Comparison of ENCODE assay signal across 11 cellular contexts in the genomic region with DNA sequence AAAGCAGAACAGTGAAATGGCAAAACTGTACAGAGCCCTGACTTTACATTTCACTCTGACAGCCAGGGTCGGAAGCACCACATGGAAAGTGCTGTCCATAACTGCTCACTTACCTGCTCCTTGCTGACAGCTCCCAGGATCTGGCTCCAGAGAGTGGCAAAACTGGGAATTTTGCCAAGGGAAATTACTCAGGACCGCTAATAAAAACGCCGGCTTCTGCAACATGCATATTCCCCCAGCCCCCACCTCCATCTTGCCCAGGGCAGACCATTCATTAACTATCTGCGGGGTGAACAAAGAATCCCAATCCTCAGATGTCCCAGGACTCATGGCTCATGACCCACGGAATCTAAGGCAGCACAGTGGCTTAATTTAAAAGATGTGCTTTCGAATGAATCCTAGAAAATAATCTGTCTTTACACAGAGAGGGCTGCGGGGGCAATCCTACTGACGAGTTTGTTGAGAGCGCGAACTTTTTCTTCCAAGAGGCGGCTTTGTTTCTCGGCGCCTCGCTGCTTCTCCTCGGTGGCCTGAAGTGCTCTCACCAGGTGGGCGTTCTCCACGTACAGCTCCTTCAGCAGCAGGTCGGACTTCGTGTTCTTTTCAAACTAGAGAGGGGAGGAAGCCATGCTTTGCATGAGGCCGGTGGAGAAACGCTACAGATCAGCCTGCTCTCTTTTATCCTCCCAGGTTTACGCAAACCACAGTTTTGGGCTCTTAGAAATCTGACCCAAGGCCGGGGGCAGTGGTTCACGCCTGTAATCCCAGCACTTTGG. TPM values are rescaled to one million over a fixed set of nuclear protein-coding genes. Genes with fewer than 3 reads are reported as not detected.
DNase-seq lines count a peak whose midpoint lies in the region; ATAC-seq, FAIRE-seq and TF ChIP-seq lines count a peak whose summit lies in the region.
"Had no signal": no experiment of that assay in that cellular context is flagged by ENCODE, and none has a peak within 500 bp of the region (broad histone marks: within the 10 kb centered on the region; RNA-seq: fewer than 3 reads in every experiment).

No MANE protein-coding gene starts in this region.

- H3K4me3 ChIP-seq in SK-N-MC (no peak overlapping the region), Peyer's patch (no peak overlapping the region), trophoblast cell (ENCODE audit: low read depth, low read length) (no peak overlapping the region)

- no peak overlapping the region for H2BK12ac ChIP-seq in trophoblast cell (ENCODE audit: low read length)

- no peak overlapping the region for H4K91ac ChIP-seq in trophoblast cell (ENCODE audit: low read depth, low read length)

- no peaks in the 10 kb centered on the region for H3K4me1 ChIP-seq in Peyer's patch
- no peaks in the 10 kb centered on the region for H3K4me1 ChIP-seq in trophoblast cell (ENCODE audit: control insufficient read depth in 1 of 2, insufficient read depth in 2 of 2, low read length in 2 of 2)

- no peak for TF ChIP-seq POLR2A in Peyer's patch (IDR thresholded peaks at IDR 0.05)

- H3K79me1 ChIP-seq in trophoblast cell (ENCODE audit: low read length) = no peaks in the 10 kb centered on the region

- no peak overlapping the region for H4K12ac ChIP-seq in trophoblast cell (ENCODE audit: low read depth, low read length)

- H3K36me3 ChIP-seq in SK-N-MC (ENCODE audit: insufficient read depth, low read length) (peaks cover 43% of the 10 kb centered on the region), Peyer's patch (peaks cover 0 to 11% (median 0%) of the 10 kb centered on the region in 3 donors), trophoblast cell (ENCODE audit: control insufficient read depth in 1 of 2, insufficient read depth in 2 of 2, low read length in 2 of 2) (peaks cover 27 to 34% of the 10 kb centered on the region in 2 experiments)

- WGBS in trophoblast cell (ENCODE audit: extremely low coverage, insufficient coverage, insufficient read length) = no CpG with 5 or more reads among the region's 25 CpGs

- peak overlapping the region; percentile 27; the same call in 1 of the 2 replicates for H3K27ac ChIP-seq in SK-N-MC
- no peak overlapping the region for H3K27ac ChIP-seq in Peyer's patch
- no peak overlapping the region for H3K27ac ChIP-seq in trophoblast cell (ENCODE audit: low read depth, low read length)

- ATAC-seq in left ventricle myocardium superior (peak; percentile 71), GM19035 (IDR thresholded peaks at IDR 0.05; ENCODE audit: unreplicated experiment) (no peak), HG02759 (IDR thresholded peaks at IDR 0.05; ENCODE audit: unreplicated experiment) (no peak)

- no peak overlapping the region for H3K4me2 ChIP-seq in trophoblast cell (ENCODE audit: low read length)

- H2AK5ac ChIP-seq in trophoblast cell (ENCODE audit: low read length) = no peak overlapping the region

- H3K9ac ChIP-seq in SK-N-MC (ENCODE audit: insufficient read length) (no peak overlapping the region), trophoblast cell (ENCODE audit: low read length) (no peak overlapping the region)

- no peak for TF ChIP-seq CTCF in Peyer's patch (IDR thresholded peaks at IDR 0.05)

- no peaks in the 10 kb centered on the region for H3K79me2 ChIP-seq in trophoblast cell (ENCODE audit: control insufficient read depth, insufficient read depth, low read length, poor library complexity)

- no peak overlapping the region for H3K23ac ChIP-seq in trophoblast cell (ENCODE audit: low read length)

- H2BK120ac ChIP-seq in trophoblast cell (ENCODE audit: insufficient read depth, low read length, poor library complexity) = no peak overlapping the region

- H2AFZ ChIP-seq in trophoblast cell (ENCODE audit: insufficient read depth, low read length, poor library complexity) = no peak overlapping the region

- DNase-seq in DMS 273 (lab: John Stamatoyannopoulos, UW; ENCODE audit: unreplicated experiment) (peak; percentile 75), HTR-8/SVneo (ENCODE audit: insufficient read length, low spot score) (peak; percentile 51), SK-N-MC (ENCODE audit: low read depth, low spot score) (no peak), left ventricle myocardium superior (no peak), Peyer's patch (no peak), trophoblast cell (no peak)
- DNase-seq: central memory CD4-positive, alpha-beta T cell; NCI-H1694 treated with DMSO at 0.1 percent for 48 hours; stimulated activated CD4-positive, alpha-beta T cell treated with anti-CD3 and anti-CD28 coated beads, Interleukin-15, amount 100 ng/mL, for 24 hours had no signal

- H3K27me3 ChIP-seq in Peyer's patch (no peaks in the 10 kb centered on the region), trophoblast cell (ENCODE audit: insufficient read depth, low read length) (no peaks in the 10 kb centered on the region)

- H3K4ac ChIP-seq in trophoblast cell (ENCODE audit: low read depth, low read length) = no peak overlapping the region

- intact Hi-C loops in left ventricle myocardium superior (cut with micrococcal nuclease) = no loop called here

- H3K9me3 ChIP-seq in SK-N-MC (ENCODE audit: low read depth, low read length) (no peaks in the 10 kb centered on the region), Peyer's patch (no peaks in the 10 kb centered on the region), trophoblast cell (ENCODE audit: insufficient read depth, low read depth, low read length) (peaks cover 2% of the 10 kb centered on the region)

- no peak overlapping the region for H3K18ac ChIP-seq in trophoblast cell (ENCODE audit: low read length)

- H2BK5ac ChIP-seq in trophoblast cell (ENCODE audit: low read depth, low read length, poor library complexity) = no peak overlapping the region

- no peak overlapping the region for H3K14ac ChIP-seq in trophoblast cell (ENCODE audit: low read length)

- FAIRE-seq in HTR-8/SVneo (lab: Jason Lieb, UNC) = no peak

- H4K8ac ChIP-seq in trophoblast cell (ENCODE audit: low read depth, low read length) = no peak overlapping the region

RNA-seq across cellular contexts. Expression of gene GINS1, which starts 45.8 kb away (rescaled TPM):
- total RNA-seq in left ventricle myocardium superior (0.94 TPM), Peyer's patch (10 to 100 TPM in 1 of 4 donors, 1 to 10 TPM in 2, under 1 TPM in 1; 0.53 to 14.0 (median 1.4) TPM)
- 14.3 and 14.7 TPM in 2 replicates for polyA plus RNA-seq in trophoblast cell (2013)

Comparison
In these comparisons a context has a peak if more than half of its experiments do, and no peak if none do; other contexts are left out.
1. DNase-seq: peak in DMS 273 (single experiment) and HTR-8/SVneo (single experiment); none in SK-N-MC (single experiment), left ventricle myocardium superior (single experiment), Peyer's patch (0 of 3) and trophoblast cell (0 of 2).